In genomic region chr10:6148251-6148691, GRCh38 we compare ENCODE assay signal across 1 cellular context.
TF ChIP-seq lines count a peak whose summit lies in the region.

No MANE protein-coding gene starts in this region.

TF ChIP-seq in WTC11, 78 proteins besides CTCF, POLR2A, EP300 and RAD21 (continued from another document):
- TF ChIP-seq, protein P1, sequence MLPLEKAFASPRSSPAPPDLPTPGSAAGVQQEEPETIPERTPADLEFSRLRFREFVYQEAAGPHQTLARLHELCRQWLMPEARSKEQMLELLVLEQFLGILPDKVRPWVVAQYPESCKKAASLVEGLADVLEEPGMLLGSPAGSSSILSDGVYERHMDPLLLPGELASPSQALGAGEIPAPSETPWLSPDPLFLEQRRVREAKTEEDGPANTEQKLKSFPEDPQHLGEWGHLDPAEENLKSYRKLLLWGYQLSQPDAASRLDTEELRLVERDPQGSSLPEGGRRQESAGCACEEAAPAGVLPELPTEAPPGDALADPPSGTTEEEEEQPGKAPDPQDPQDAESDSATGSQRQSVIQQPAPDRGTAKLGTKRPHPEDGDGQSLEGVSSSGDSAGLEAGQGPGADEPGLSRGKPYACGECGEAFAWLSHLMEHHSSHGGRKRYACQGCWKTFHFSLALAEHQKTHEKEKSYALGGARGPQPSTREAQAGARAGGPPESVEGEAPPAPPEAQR (CRISPR knock-in tag; IDR thresholded peaks at IDR 0.05): no peak
- no peak for TF ChIP-seq ZNF317 (CRISPR knock-in tag; IDR thresholded peaks at IDR 0.05; ENCODE audit: borderline replicate concordance, low read depth)
